Comparison of ENCODE assay signal across 11 cellular contexts in the genomic region with DNA sequence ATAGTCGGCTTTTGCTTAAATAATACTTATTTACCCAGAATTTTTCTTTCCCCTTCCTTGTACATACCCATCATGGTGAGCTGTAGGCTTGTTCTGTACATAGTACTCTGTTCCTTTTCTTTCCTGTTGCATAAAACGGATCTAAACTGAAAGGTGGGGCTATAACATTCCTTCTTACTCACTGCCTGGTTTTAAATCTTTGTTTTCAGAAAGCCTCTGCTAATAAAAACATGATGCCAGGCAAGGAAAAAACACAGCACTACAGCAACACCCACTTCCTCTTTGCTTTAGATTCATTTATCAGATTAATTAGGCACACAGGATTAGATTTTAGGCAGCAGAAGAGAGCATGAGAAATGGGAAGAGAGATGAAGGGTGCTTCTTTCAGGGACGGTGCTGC. TPM values are rescaled to one million over a fixed set of nuclear protein-coding genes. Genes with fewer than 3 reads are reported as not detected.
A peak's percentile ranks its signal among the peaks of the same experiment; 100 is the strongest.
DNase-seq lines count a peak whose midpoint lies in the region; ATAC-seq and TF ChIP-seq lines count a peak whose summit lies in the region.
"Had no signal": no experiment of that assay in that cellular context is flagged by ENCODE, and none has a peak within 500 bp of the region (broad histone marks: within the 10 kb centered on the region; RNA-seq: fewer than 3 reads in every experiment).

No MANE protein-coding gene starts in this region.

- H3K9me3 Mint-ChIP-seq in activated CD4-positive, alpha-beta memory T cell treated with anti-CD3 and anti-CD28 coated beads, Interleukin-2, amount 10 ng/mL, durations not matched to agents 7 days and 5 days = no peaks in the 10 kb centered on the region
- no peaks in the 10 kb centered on the region for H3K9me3 Mint-ChIP-seq in activated CD4-positive, alpha-beta memory T cell treated with anti-CD3 and anti-CD28 coated beads for 36 hours

- no peak overlapping the region for H3K4me3 Mint-ChIP-seq in activated CD4-positive, alpha-beta memory T cell treated with anti-CD3 and anti-CD28 coated beads, Interleukin-2, amount 10 ng/mL, durations not matched to agents 7 days and 5 days
- H3K4me3 Mint-ChIP-seq in activated CD4-positive, alpha-beta memory T cell treated with anti-CD3 and anti-CD28 coated beads for 36 hours = no peak overlapping the region

- H3K36me3 ChIP-seq in ascending aorta = peaks cover 12 to 36% of the 10 kb centered on the region in 2 donors
- no peaks in the 10 kb centered on the region for H3K36me3 ChIP-seq in hepatocyte (replicated peaks; ENCODE audit: insufficient read depth, low read depth)
- peaks cover 0 to 35% (median 6%) of the 10 kb centered on the region in 4 donors for H3K36me3 ChIP-seq in upper lobe of left lung
- H3K36me3 ChIP-seq: ovary had no signal

- 68% methylated on average over 3 of the region's 3 CpGs for WGBS in hepatocyte (ENCODE audit: low lambda C conversion rate, missing lambda C conversion rate)
- 31 to 48% methylated on average over 3 of the region's 3 CpGs for WGBS in upper lobe of left lung, 2 donors

- DNase-seq in activated CD4-positive, alpha-beta memory T cell treated with anti-CD3 and anti-CD28 coated beads, Interleukin-2, amount 10 ng/mL, durations not matched to agents 7 days and 5 days = no peak
- DNase-seq in activated CD4-positive, alpha-beta memory T cell treated with anti-CD3 and anti-CD28 coated beads for 36 hours = no peak
- DNase-seq in ascending aorta (ENCODE audit: low spot score in 2 of 2) (no peak), hepatocyte (ENCODE audit: low spot score) (no peak), upper lobe of left lung (no peak), sciatic nerve (ENCODE audit: low spot score) (no peak), GM13976 (ENCODE audit: low spot score) (no peak)
- DNase-seq: activated CD4-positive, alpha-beta T cell treated with anti-CD3 and anti-CD28 coated beads for 48 hours; caudate nucleus; ovary had no signal

- intact Hi-C loops in activated CD4-positive, alpha-beta memory T cell treated with anti-CD3 and anti-CD28 coated beads for 36 hours (cut with micrococcal nuclease) = no loop called here
- intact Hi-C loops in ascending aorta (cut with DNase I) = no loop called here
- intact Hi-C loops in sciatic nerve (cut with DNase I) = no loop called here

- TF ChIP-seq EP300 in upper lobe of left lung (IDR thresholded peaks at IDR 0.05) = no peak

- no peak for ATAC-seq in upper lobe of left lung (ENCODE audit: low FRiP score in 2 of 2)
- no peak for ATAC-seq in sciatic nerve
- no peak for ATAC-seq in GM18498 (IDR thresholded peaks at IDR 0.05; ENCODE audit: unreplicated experiment)

- POLR2A ChIA-PET in activated CD4-positive, alpha-beta memory T cell treated with anti-CD3 and anti-CD28 coated beads, Interleukin-2, amount 10 ng/mL, durations not matched to agents 7 days and 5 days (lab: Charles Lee) = no interaction called here
- POLR2A ChIA-PET in activated CD4-positive, alpha-beta memory T cell treated with anti-CD3 and anti-CD28 coated beads for 36 hours (lab: Charles Lee) = no interaction called here

- H3K9me3 ChIP-seq in ascending aorta (no peaks in the 10 kb centered on the region), hepatocyte (ENCODE audit: low read depth) (no peaks in the 10 kb centered on the region), upper lobe of left lung (no peaks in the 10 kb centered on the region)
- H3K9me3 ChIP-seq: ovary had no signal

- H3K9me2 ChIP-seq in hepatocyte (replicated peaks; ENCODE audit: insufficient read depth) = no peaks in the 10 kb centered on the region

- H3K27me3 ChIP-seq in ascending aorta (no peaks in the 10 kb centered on the region), hepatocyte (no peaks in the 10 kb centered on the region), upper lobe of left lung (no peaks in the 10 kb centered on the region)
- H3K27me3 ChIP-seq: ovary had no signal

- H3K27me3 Mint-ChIP-seq in activated CD4-positive, alpha-beta memory T cell treated with anti-CD3 and anti-CD28 coated beads, Interleukin-2, amount 10 ng/mL, durations not matched to agents 7 days and 5 days = no peaks in the 10 kb centered on the region
- no peaks in the 10 kb centered on the region for H3K27me3 Mint-ChIP-seq in activated CD4-positive, alpha-beta memory T cell treated with anti-CD3 and anti-CD28 coated beads for 36 hours

- TF ChIP-seq CTCF in ascending aorta (IDR thresholded peaks at IDR 0.05) (no peak), hepatocyte (IDR thresholded peaks at IDR 0.05; ENCODE audit: poor library complexity) (no peak), upper lobe of left lung (IDR thresholded peaks at IDR 0.05) (no peak), GM13976 (IDR thresholded peaks at IDR 0.05; ENCODE audit: borderline replicate concordance, control extremely low read depth, extremely low read depth, insufficient read depth, missing control alignments) (no peak)

- H3K79me2 ChIP-seq in hepatocyte = no peaks in the 10 kb centered on the region

- H3K27ac Mint-ChIP-seq in activated CD4-positive, alpha-beta memory T cell treated with anti-CD3 and anti-CD28 coated beads, Interleukin-2, amount 10 ng/mL, durations not matched to agents 7 days and 5 days = peak overlapping the region; percentile 43
- no peak overlapping the region for H3K27ac Mint-ChIP-seq in activated CD4-positive, alpha-beta memory T cell treated with anti-CD3 and anti-CD28 coated beads for 36 hours

- CTCF ChIA-PET in activated CD4-positive, alpha-beta memory T cell treated with anti-CD3 and anti-CD28 coated beads, Interleukin-2, amount 10 ng/mL, durations not matched to agents 7 days and 5 days (lab: Charles Lee) = no interaction called here
- CTCF ChIA-PET in activated CD4-positive, alpha-beta memory T cell treated with anti-CD3 and anti-CD28 coated beads for 36 hours (lab: Charles Lee) = no interaction called here

- H3K4me1 ChIP-seq in ascending aorta = peaks cover 0 to 19% of the 10 kb centered on the region in 2 donors
- H3K4me1 ChIP-seq in hepatocyte (ENCODE audit: insufficient read depth) = peaks cover 47% of the 10 kb centered on the region
- peaks cover 15 to 39% (median 29%) of the 10 kb centered on the region in 4 donors for H3K4me1 ChIP-seq in upper lobe of left lung

- in situ Hi-C loops in GM13976 (cut with MboI; ENCODE audit: low sequenced_read_pairs, unreplicated experiment) = no loop called here

- peak overlapping the region; percentile 64 to 67 for H3K27ac ChIP-seq in ascending aorta
- peak overlapping the region; percentile 94 for H3K27ac ChIP-seq in hepatocyte
- peak overlapping the region; percentile 17 to 80 (median 44) for H3K27ac ChIP-seq in upper lobe of left lung

- no peak overlapping the region for H2AFZ ChIP-seq in hepatocyte

- TF ChIP-seq POLR2A in upper lobe of left lung (IDR thresholded peaks at IDR 0.05) = no peak

- no peak overlapping the region for H3K4me3 ChIP-seq in ascending aorta
- H3K4me3 ChIP-seq in hepatocyte = no peak overlapping the region
- no peak overlapping the region for H3K4me3 ChIP-seq in upper lobe of left lung
- H3K4me3 ChIP-seq: ovary had no signal

- peaks cover 69% of the 10 kb centered on the region for H3K36me3 Mint-ChIP-seq in activated CD4-positive, alpha-beta memory T cell treated with anti-CD3 and anti-CD28 coated beads, Interleukin-2, amount 10 ng/mL, durations not matched to agents 7 days and 5 days (ENCODE audit: low read depth)
- peaks cover 46% of the 10 kb centered on the region for H3K36me3 Mint-ChIP-seq in activated CD4-positive, alpha-beta memory T cell treated with anti-CD3 and anti-CD28 coated beads for 36 hours

- peaks cover 22% of the 10 kb centered on the region for H3K4me1 Mint-ChIP-seq in activated CD4-positive, alpha-beta memory T cell treated with anti-CD3 and anti-CD28 coated beads, Interleukin-2, amount 10 ng/mL, durations not matched to agents 7 days and 5 days
- peaks cover 23% of the 10 kb centered on the region for H3K4me1 Mint-ChIP-seq in activated CD4-positive, alpha-beta memory T cell treated with anti-CD3 and anti-CD28 coated beads for 36 hours (ENCODE audit: low read depth)

- no peaks in the 10 kb centered on the region for H4K20me1 ChIP-seq in hepatocyte (ENCODE audit: insufficient read depth, poor library complexity, severe bottlenecking)

- no peak overlapping the region for H3K4me2 ChIP-seq in hepatocyte

RNA-seq across cellular contexts. Expression of gene STON1, which starts 19.6 kb away (rescaled TPM):
- total RNA-seq in activated CD4-positive, alpha-beta memory T cell treated with anti-CD3 and anti-CD28 coated beads, Interleukin-2, amount 10 ng/mL, durations not matched to agents 7 days and 5 days = 1 to 10 TPM; 2.1 to 3.0 TPM
- total RNA-seq in activated CD4-positive, alpha-beta memory T cell treated with anti-CD3 and anti-CD28 coated beads for 36 hours = 1 to 10 TPM; 1.2 TPM
- total RNA-seq in ascending aorta (23.4 TPM), hepatocyte (21.6 and 22.0 TPM in 2 replicates), upper lobe of left lung (10 to 100 TPM; 13.2 to 27.0 (median 20.0) TPM), sciatic nerve (55.3 TPM)
- polyA plus RNA-seq in hepatocyte = 10.4 and 12.2 TPM in 2 replicates
